Comparison of ENCODE assay signal across 1 cellular context in genomic region chr17:7174603-7175362, GRCh38.
A peak's percentile ranks its signal among the peaks of the same experiment; 100 is the strongest.
TF ChIP-seq lines count a peak whose summit lies in the region.

No MANE protein-coding gene starts in this region.

TF ChIP-seq in HEK293, 187 proteins besides CTCF, POLR2A, EP300 and RAD21 (continued from another document):
- TF ChIP-seq ZNF600 (tag by site-specific recombination; IDR thresholded peaks at IDR 0.05) (no peak), ZNF654 (tag by site-specific recombination; IDR thresholded peaks at IDR 0.05; ENCODE audit: low read depth) (no peak), SP2 (tag by site-specific recombination; IDR thresholded peaks at IDR 0.05) (no peak; the same call in 1 of the 2 replicates), ZNF76 (tag by site-specific recombination; IDR thresholded peaks at IDR 0.05; ENCODE audit: borderline replicate concordance, low read depth) (no peak), HOXA7 (CRISPR knock-in tag; IDR thresholded peaks at IDR 0.05; ENCODE audit: borderline replicate concordance) (no peak), ZNF146 (tag by site-specific recombination; IDR thresholded peaks at IDR 0.05) (0 out of 2 replicates have a peak, but pooled peaks have one; percentile 3), ZBTB11 (tag by site-specific recombination; conservative IDR thresholded peaks at IDR 0.05; ENCODE audit: low read depth) (no peak), ZNF585B (tag by site-specific recombination; IDR thresholded peaks at IDR 0.05) (no peak), ZNF785 (tag by site-specific recombination; IDR thresholded peaks at IDR 0.05) (peak; percentile 61; the same call in 1 of the 2 replicates), ZNF518A (tag by site-specific recombination; conservative IDR thresholded peaks at IDR 0.05; ENCODE audit: low read depth) (no peak), ZNF664 (tag by site-specific recombination; IDR thresholded peaks at IDR 0.05) (no peak), TRIM28 (IDR thresholded peaks at IDR 0.05; ENCODE audit: borderline replicate concordance, low read length) (no peak), ZNF580 (tag by site-specific recombination; IDR thresholded peaks at IDR 0.05) (no peak), GLI4 (tag by site-specific recombination; IDR thresholded peaks at IDR 0.05) (no peak), ZBTB7A (tag by site-specific recombination; IDR thresholded peaks at IDR 0.05; ENCODE audit: low read depth) (no peak), KLF16 (tag by site-specific recombination; IDR thresholded peaks at IDR 0.05) (no peak), ZFP69B (tag by site-specific recombination; IDR thresholded peaks at IDR 0.05) (no peak), BCL6B (tag by site-specific recombination; IDR thresholded peaks at IDR 0.05) (no peak; the same call in 1 of the 2 replicates), FEZF1 (tag by site-specific recombination; IDR thresholded peaks at IDR 0.05) (no peak), ZNF391 (tag by site-specific recombination; IDR thresholded peaks at IDR 0.05; ENCODE audit: borderline replicate concordance, low read depth) (no peak), BCL11A (tag by site-specific recombination; IDR thresholded peaks at IDR 0.05; ENCODE audit: low read depth) (0 out of 2 replicates have a peak, but pooled peaks have one; percentile 28), ZEB2 (tag by site-specific recombination; IDR thresholded peaks at IDR 0.05) (no peak), ZNF423 (tag by site-specific recombination; IDR thresholded peaks at IDR 0.05) (no peak), ZNF670 (tag by site-specific recombination; IDR thresholded peaks at IDR 0.05; ENCODE audit: low read depth) (no peak; the same call in 1 of the 2 replicates), ZSCAN30 (tag by site-specific recombination; IDR thresholded peaks at IDR 0.05) (no peak), TSHZ1 (tag by site-specific recombination; IDR thresholded peaks at IDR 0.05; ENCODE audit: borderline replicate concordance) (no peak), REST (tag by site-specific recombination; IDR thresholded peaks at IDR 0.05) (no peak), ZBTB10 (tag by site-specific recombination; IDR thresholded peaks at IDR 0.05) (peak; percentile 61; the same call in 1 of the 2 replicates), ZIC2 (tag by site-specific recombination; IDR thresholded peaks at IDR 0.05) (no peak), ZNF292 (tag by site-specific recombination; IDR thresholded peaks at IDR 0.05; ENCODE audit: borderline replicate concordance, low read depth) (no peak), REPIN1 (tag by site-specific recombination; IDR thresholded peaks at IDR 0.05; ENCODE audit: low read depth) (no peak), ZSCAN23 (tag by site-specific recombination; IDR thresholded peaks at IDR 0.05) (peak; percentile 72; the same call in 1 of the 2 replicates), ZXDB (tag by site-specific recombination; IDR thresholded peaks at IDR 0.05) (no peak), ZBTB26 (tag by site-specific recombination; optimal IDR thresholded peaks at IDR 0.05) (no peak), SCRT1 (tag by site-specific recombination; IDR thresholded peaks at IDR 0.05; ENCODE audit: borderline replicate concordance) (no peak), ZNF341 (tag by site-specific recombination; IDR thresholded peaks at IDR 0.05; ENCODE audit: low read depth) (no peak)
